In the genomic region with DNA sequence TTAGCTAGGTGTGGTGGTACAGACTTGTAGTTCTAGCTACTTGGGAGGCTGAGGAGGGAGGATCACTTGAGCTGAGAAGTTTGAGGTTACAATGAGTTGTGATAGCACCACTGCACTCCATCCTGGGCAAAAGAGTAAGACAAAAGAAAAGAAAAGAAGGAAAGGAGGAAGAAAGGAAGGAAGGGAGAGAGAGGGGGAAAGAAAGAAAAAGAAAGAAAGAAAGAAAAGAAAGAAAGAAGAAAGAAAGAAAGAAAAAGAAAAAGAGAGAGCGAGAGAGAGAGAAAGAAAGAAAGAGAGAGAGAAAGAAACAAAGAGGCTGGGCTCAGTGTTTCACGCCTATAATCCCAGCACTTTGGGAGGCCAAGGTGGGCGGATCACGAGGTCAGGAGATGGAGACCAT, we compare ENCODE assay signal across 3 cellular contexts.
TF ChIP-seq lines count a peak whose summit lies in the region.

No MANE protein-coding gene starts in this region.

TF ChIP-seq in GM23338, 12 proteins besides CTCF, POLR2A, EP300 and RAD21 (continues in another document):
- TF ChIP-seq, protein P1, sequence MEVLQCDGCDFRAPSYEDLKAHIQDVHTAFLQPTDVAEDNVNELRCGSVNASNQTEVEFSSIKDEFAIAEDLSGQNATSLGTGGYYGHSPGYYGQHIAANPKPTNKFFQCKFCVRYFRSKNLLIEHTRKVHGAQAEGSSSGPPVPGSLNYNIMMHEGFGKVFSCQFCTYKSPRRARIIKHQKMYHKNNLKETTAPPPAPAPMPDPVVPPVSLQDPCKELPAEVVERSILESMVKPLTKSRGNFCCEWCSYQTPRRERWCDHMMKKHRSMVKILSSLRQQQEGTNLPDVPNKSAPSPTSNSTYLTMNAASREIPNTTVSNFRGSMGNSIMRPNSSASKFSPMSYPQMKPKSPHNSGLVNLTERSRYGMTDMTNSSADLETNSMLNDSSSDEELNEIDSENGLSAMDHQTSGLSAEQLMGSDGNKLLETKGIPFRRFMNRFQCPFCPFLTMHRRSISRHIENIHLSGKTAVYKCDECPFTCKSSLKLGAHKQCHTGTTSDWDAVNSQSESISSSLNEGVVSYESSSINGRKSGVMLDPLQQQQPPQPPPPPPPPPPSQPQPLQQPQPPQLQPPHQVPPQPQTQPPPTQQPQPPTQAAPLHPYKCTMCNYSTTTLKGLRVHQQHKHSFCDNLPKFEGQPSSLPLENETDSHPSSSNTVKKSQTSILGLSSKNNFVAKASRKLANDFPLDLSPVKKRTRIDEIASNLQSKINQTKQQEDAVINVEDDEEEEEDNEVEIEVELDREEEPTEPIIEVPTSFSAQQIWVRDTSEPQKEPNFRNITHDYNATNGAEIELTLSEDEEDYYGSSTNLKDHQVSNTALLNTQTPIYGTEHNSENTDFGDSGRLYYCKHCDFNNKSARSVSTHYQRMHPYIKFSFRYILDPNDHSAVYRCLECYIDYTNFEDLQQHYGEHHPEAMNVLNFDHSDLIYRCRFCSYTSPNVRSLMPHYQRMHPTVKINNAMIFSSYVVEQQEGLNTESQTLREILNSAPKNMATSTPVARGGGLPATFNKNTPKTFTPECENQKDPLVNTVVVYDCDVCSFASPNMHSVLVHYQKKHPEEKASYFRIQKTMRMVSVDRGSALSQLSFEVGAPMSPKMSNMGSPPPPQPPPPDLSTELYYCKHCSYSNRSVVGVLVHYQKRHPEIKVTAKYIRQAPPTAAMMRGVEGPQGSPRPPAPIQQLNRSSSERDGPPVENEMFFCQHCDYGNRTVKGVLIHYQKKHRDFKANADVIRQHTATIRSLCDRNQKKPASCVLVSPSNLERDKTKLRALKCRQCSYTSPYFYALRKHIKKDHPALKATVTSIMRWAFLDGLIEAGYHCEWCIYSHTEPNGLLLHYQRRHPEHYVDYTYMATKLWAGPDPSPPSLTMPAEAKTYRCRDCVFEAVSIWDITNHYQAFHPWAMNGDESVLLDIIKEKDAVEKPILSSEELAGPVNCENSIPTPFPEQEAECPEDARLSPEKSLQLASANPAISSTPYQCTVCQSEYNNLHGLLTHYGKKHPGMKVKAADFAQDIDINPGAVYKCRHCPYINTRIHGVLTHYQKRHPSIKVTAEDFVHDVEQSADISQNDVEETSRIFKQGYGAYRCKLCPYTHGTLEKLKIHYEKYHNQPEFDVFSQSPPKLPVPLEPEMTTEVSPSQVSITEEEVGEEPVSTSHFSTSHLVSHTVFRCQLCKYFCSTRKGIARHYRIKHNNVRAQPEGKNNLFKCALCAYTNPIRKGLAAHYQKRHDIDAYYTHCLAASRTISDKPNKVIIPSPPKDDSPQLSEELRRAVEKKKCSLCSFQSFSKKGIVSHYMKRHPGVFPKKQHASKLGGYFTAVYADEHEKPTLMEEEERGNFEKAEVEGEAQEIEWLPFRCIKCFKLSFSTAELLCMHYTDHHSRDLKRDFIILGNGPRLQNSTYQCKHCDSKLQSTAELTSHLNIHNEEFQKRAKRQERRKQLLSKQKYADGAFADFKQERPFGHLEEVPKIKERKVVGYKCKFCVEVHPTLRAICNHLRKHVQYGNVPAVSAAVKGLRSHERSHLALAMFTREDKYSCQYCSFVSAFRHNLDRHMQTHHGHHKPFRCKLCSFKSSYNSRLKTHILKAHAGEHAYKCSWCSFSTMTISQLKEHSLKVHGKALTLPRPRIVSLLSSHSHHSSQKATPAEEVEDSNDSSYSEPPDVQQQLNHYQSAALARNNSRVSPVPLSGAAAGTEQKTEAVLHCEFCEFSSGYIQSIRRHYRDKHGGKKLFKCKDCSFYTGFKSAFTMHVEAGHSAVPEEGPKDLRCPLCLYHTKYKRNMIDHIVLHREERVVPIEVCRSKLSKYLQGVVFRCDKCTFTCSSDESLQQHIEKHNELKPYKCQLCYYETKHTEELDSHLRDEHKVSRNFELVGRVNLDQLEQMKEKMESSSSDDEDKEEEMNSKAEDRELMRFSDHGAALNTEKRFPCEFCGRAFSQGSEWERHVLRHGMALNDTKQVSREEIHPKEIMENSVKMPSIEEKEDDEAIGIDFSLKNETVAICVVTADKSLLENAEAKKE (CRISPR knock-in tag; IDR thresholded peaks at IDR 0.05) = no peak

TF ChIP-seq in HEK293, 187 proteins besides CTCF, POLR2A, EP300 and RAD21:
- TF ChIP-seq ZNF112 (tag by site-specific recombination; IDR thresholded peaks at IDR 0.05) (no peak), ZSCAN30 (tag by site-specific recombination; IDR thresholded peaks at IDR 0.05) (no peak), ZNF664 (tag by site-specific recombination; IDR thresholded peaks at IDR 0.05) (no peak), ZNF548 (tag by site-specific recombination; IDR thresholded peaks at IDR 0.05) (no peak), ZNF19 (tag by site-specific recombination; IDR thresholded peaks at IDR 0.05; ENCODE audit: low read depth) (no peak), ZNF366 (tag by site-specific recombination; conservative IDR thresholded peaks at IDR 0.05) (peak; percentile 71), ZNF654 (tag by site-specific recombination; IDR thresholded peaks at IDR 0.05; ENCODE audit: low read depth) (no peak)
- TF ChIP-seq, protein P2, sequence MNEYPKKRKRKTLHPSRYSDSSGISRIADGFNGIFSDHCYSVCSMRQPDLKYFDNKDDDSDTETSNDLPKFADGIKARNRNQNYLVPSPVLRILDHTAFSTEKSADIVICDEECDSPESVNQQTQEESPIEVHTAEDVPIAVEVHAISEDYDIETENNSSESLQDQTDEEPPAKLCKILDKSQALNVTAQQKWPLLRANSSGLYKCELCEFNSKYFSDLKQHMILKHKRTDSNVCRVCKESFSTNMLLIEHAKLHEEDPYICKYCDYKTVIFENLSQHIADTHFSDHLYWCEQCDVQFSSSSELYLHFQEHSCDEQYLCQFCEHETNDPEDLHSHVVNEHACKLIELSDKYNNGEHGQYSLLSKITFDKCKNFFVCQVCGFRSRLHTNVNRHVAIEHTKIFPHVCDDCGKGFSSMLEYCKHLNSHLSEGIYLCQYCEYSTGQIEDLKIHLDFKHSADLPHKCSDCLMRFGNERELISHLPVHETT (tag by site-specific recombination; IDR thresholded peaks at IDR 0.05) = no peak
- TF ChIP-seq, protein P3, sequence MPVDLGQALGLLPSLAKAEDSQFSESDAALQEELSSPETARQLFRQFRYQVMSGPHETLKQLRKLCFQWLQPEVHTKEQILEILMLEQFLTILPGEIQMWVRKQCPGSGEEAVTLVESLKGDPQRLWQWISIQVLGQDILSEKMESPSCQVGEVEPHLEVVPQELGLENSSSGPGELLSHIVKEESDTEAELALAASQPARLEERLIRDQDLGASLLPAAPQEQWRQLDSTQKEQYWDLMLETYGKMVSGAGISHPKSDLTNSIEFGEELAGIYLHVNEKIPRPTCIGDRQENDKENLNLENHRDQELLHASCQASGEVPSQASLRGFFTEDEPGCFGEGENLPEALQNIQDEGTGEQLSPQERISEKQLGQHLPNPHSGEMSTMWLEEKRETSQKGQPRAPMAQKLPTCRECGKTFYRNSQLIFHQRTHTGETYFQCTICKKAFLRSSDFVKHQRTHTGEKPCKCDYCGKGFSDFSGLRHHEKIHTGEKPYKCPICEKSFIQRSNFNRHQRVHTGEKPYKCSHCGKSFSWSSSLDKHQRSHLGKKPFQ (tag by site-specific recombination; IDR thresholded peaks at IDR 0.05) = no peak
TF ChIP-seq in HEK293: peak in this region for 1.

TF ChIP-seq in K562, 482 proteins besides CTCF, POLR2A, EP300 and RAD21:
- TF ChIP-seq MED1 (CRISPR knock-in tag; IDR thresholded peaks at IDR 0.05; ENCODE audit: borderline replicate concordance) = no peak
- no peak for TF ChIP-seq COPS2 (conservative IDR thresholded peaks at IDR 0.05)
- peak; percentile 19 for TF ChIP-seq ARHGAP35 (IDR thresholded peaks at IDR 0.05; ENCODE audit: partially characterized antibody)
- no peak for TF ChIP-seq ZNF311 (CRISPR knock-in tag; IDR thresholded peaks at IDR 0.05)
- TF ChIP-seq TAL1 (IDR thresholded peaks at IDR 0.05) = no peak
- TF ChIP-seq HNRNPK (IDR thresholded peaks at IDR 0.05; ENCODE audit: low read depth, low read length, poor library complexity, severe bottlenecking) = no peak
- no peak for TF ChIP-seq GTF2A2 (tag; IDR thresholded peaks at IDR 0.05)
- TF ChIP-seq ZNF512 (tag; IDR thresholded peaks at IDR 0.05) = peak; percentile 82
- TF ChIP-seq, protein P4, sequence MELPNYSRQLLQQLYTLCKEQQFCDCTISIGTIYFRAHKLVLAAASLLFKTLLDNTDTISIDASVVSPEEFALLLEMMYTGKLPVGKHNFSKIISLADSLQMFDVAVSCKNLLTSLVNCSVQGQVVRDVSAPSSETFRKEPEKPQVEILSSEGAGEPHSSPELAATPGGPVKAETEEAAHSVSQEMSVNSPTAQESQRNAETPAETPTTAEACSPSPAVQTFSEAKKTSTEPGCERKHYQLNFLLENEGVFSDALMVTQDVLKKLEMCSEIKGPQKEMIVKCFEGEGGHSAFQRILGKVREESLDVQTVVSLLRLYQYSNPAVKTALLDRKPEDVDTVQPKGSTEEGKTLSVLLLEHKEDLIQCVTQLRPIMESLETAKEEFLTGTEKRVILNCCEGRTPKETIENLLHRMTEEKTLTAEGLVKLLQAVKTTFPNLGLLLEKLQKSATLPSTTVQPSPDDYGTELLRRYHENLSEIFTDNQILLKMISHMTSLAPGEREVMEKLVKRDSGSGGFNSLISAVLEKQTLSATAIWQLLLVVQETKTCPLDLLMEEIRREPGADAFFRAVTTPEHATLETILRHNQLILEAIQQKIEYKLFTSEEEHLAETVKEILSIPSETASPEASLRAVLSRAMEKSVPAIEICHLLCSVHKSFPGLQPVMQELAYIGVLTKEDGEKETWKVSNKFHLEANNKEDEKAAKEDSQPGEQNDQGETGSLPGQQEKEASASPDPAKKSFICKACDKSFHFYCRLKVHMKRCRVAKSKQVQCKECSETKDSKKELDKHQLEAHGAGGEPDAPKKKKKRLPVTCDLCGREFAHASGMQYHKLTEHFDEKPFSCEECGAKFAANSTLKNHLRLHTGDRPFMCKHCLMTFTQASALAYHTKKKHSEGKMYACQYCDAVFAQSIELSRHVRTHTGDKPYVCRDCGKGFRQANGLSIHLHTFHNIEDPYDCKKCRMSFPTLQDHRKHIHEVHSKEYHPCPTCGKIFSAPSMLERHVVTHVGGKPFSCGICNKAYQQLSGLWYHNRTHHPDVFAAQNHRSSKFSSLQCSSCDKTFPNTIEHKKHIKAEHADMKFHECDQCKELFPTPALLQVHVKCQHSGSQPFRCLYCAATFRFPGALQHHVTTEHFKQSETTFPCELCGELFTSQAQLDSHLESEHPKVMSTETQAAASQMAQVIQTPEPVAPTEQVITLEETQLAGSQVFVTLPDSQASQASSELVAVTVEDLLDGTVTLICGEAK (IDR thresholded peaks at IDR 0.05) = no peak
- TF ChIP-seq, protein P4 (CRISPR knock-in tag; IDR thresholded peaks at IDR 0.05) = no peak
- no peak for TF ChIP-seq ZSCAN32 (CRISPR knock-in tag; IDR thresholded peaks at IDR 0.05)
- TF ChIP-seq SIN3A (IDR thresholded peaks at IDR 0.05; ENCODE audit: borderline replicate concordance in 2 of 2, control insufficient read depth in 1 of 2, low read depth in 2 of 2, low read length in 2 of 2) = no peak
- TF ChIP-seq CBX1 (IDR thresholded peaks at IDR 0.05; ENCODE audit: low read depth) = no peak
